24 cellular contexts compared by ENCODE assay signal in the genomic region with DNA sequence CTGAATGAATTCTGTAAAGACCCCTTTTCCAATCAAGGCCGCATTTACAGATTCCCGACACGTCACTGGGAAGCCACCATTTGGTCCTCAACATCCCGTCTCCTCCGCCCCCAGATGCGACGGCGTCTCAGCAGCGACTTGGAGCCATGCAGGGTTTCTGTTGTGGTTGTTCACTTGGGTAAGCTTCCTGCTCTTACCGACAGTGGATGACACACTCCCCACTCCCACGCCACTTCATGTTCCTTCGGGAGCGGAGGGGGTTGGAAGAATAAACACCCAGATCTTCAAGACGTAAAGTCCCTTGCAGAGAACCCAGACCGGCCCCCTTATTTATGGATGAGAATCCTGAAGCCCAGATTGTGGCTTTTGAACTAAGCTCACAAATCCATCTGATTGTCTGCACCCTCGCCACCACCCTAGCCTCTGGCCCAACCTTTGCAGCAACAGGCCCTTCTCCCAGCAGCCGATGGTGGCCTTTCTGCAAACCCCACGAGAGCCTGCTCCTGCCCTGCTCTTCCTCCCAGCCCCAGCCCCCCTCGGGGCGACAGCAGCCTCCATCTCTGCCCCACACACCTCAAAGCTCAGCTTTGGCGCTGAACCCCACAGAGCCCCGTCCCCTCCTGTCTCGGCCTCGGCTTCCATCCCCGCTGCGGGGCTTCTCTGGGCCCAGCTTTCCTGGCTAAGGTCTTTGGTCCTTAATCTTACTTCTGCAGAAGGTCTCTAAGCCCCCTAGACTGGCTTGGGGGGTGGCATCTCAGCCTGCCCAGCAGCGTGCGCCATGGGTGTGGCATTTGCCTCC. TPM values are rescaled to one million over a fixed set of nuclear protein-coding genes. Genes with fewer than 3 reads are reported as not detected.
A peak's percentile ranks its signal among the peaks of the same experiment; 100 is the strongest.
DNase-seq lines count a peak whose midpoint lies in the region; ATAC-seq and TF ChIP-seq lines count a peak whose summit lies in the region.
"Had no signal": no experiment of that assay in that cellular context is flagged by ENCODE, and none has a peak within 500 bp of the region (broad histone marks: within the 10 kb centered on the region; RNA-seq: fewer than 3 reads in every experiment).

No MANE protein-coding gene starts in this region.

- peak in 2 of 3 donors; percentile 36 to 55 for DNase-seq in right cardiac atrium
- DNase-seq in right atrium auricular region (ENCODE audit: low spot score), result no peak
- peak; percentile 35 for DNase-seq in brain microvascular endothelial cell
- no peak for DNase-seq in stimulated activated naive B cell treated with anti-CD40 and anti-IgM and Interleukin-4, amounts not matched to agents 10 μg/mL and 1 μg/mL and 100 μg/mL, for 72 hours
- DNase-seq in DMS53 (lab: John Stamatoyannopoulos, UW), result no peak
- no peak for DNase-seq in NCI-H69 (lab: John Stamatoyannopoulos, UW)
- no peak for DNase-seq in NCI-H1930 (lab: John Stamatoyannopoulos, UW)
- DNase-seq: activated B cell treated with CpG ODN at 0.5 μM for 24 hours; activated CD4-positive, alpha-beta T cell treated with anti-CD3 and anti-CD28 coated beads, Interleukin-2, amount 50 U/mL, for 48 hours; activated effector memory CD4-positive, alpha-beta T cell treated with Interleukin-2 at 50 U/mL for 16 hours; activated naive CD8-positive, alpha-beta T cell treated with anti-CD3 and anti-CD28 coated beads, Interleukin-2, amount 50 U/mL, for 24 hours; C1 segment of cervical spinal cord; left cardiac atrium; mesendoderm; naive thymus-derived CD4-positive, alpha-beta T cell; NCI-H1417; NCI-H524 treated with DMSO at 0.1 percent for 48 hours; T-helper 2 cell had no signal

- no peaks in the 10 kb centered on the region for H3K27me3 ChIP-seq in right cardiac atrium (ENCODE audit: control insufficient read depth, insufficient read depth)
- H3K27me3 ChIP-seq in right atrium auricular region, result no peaks in the 10 kb centered on the region
- H3K27me3 ChIP-seq in brain microvascular endothelial cell (replicated peaks), result no peaks in the 10 kb centered on the region

- intact Hi-C loops in right cardiac atrium (cut with DNase I), result no loop called here

- H3K27ac Mint-ChIP-seq in nephron, result peak overlapping the region in 2 of 3 experiments; percentile 45 to 49
- H3K27ac Mint-ChIP-seq in stimulated activated naive B cell treated with anti-CD40 and anti-IgM and Interleukin-4, amounts not matched to agents 10 μg/mL and 1 μg/mL and 100 μg/mL, for 72 hours, result no peak overlapping the region
- H3K27ac Mint-ChIP-seq: activated B cell treated with CpG ODN at 0.5 μM for 24 hours; activated naive CD8-positive, alpha-beta T cell treated with anti-CD3 and anti-CD28 coated beads, Interleukin-2, amount 50 U/mL, for 24 hours; GM23338; naive thymus-derived CD4-positive, alpha-beta T cell had no signal

- no peaks in the 10 kb centered on the region for H3K9me3 Mint-ChIP-seq in nephron
- no peaks in the 10 kb centered on the region for H3K9me3 Mint-ChIP-seq in stimulated activated naive B cell treated with anti-CD40 and anti-IgM and Interleukin-4, amounts not matched to agents 10 μg/mL and 1 μg/mL and 100 μg/mL, for 72 hours
- H3K9me3 Mint-ChIP-seq: activated B cell treated with CpG ODN at 0.5 μM for 24 hours; activated naive CD8-positive, alpha-beta T cell treated with anti-CD3 and anti-CD28 coated beads, Interleukin-2, amount 50 U/mL, for 24 hours; GM23338; naive thymus-derived CD4-positive, alpha-beta T cell had no signal

- H3K36me3 ChIP-seq in right atrium auricular region, result no peaks in the 10 kb centered on the region
- H3K36me3 ChIP-seq in brain microvascular endothelial cell (replicated peaks), result no peaks in the 10 kb centered on the region

- H3K4me1 Mint-ChIP-seq in nephron, result peaks cover 21% of the 10 kb centered on the region
- no peaks in the 10 kb centered on the region for H3K4me1 Mint-ChIP-seq in stimulated activated naive B cell treated with anti-CD40 and anti-IgM and Interleukin-4, amounts not matched to agents 10 μg/mL and 1 μg/mL and 100 μg/mL, for 72 hours
- H3K4me1 Mint-ChIP-seq: activated B cell treated with CpG ODN at 0.5 μM for 24 hours; activated naive CD8-positive, alpha-beta T cell treated with anti-CD3 and anti-CD28 coated beads, Interleukin-2, amount 50 U/mL, for 24 hours had no signal

- H3K4me1 ChIP-seq in right cardiac atrium (ENCODE audit: control insufficient read depth, insufficient read depth, low read length) (no peaks in the 10 kb centered on the region), right atrium auricular region (peaks cover 0 to 7% of the 10 kb centered on the region in 2 donors)

- ATAC-seq in right cardiac atrium, result no peak
- ATAC-seq in stimulated activated naive B cell treated with anti-CD40 and anti-IgM and Interleukin-4, amounts not matched to agents 10 μg/mL and 1 μg/mL and 100 μg/mL, for 72 hours (replicated peaks), result no peak
- ATAC-seq: activated naive CD8-positive, alpha-beta T cell treated with anti-CD3 and anti-CD28 coated beads, Interleukin-2, amount 50 U/mL, for 24 hours; GM23338; left cardiac atrium; naive thymus-derived CD4-positive, alpha-beta T cell had no signal

- H3K36me3 Mint-ChIP-seq in nephron (ENCODE audit: low read depth), result no peaks in the 10 kb centered on the region
- peaks cover 13 to 21% of the 10 kb centered on the region in 2 donors for H3K36me3 Mint-ChIP-seq in stimulated activated naive B cell treated with anti-CD40 and anti-IgM and Interleukin-4, amounts not matched to agents 10 μg/mL and 1 μg/mL and 100 μg/mL, for 72 hours

- no peaks in the 10 kb centered on the region for H3K27me3 Mint-ChIP-seq in nephron (ENCODE audit: low read depth)
- H3K27me3 Mint-ChIP-seq in stimulated activated naive B cell treated with anti-CD40 and anti-IgM and Interleukin-4, amounts not matched to agents 10 μg/mL and 1 μg/mL and 100 μg/mL, for 72 hours, result no peaks in the 10 kb centered on the region
- H3K27me3 Mint-ChIP-seq: activated B cell treated with CpG ODN at 0.5 μM for 24 hours; activated naive CD8-positive, alpha-beta T cell treated with anti-CD3 and anti-CD28 coated beads, Interleukin-2, amount 50 U/mL, for 24 hours; naive thymus-derived CD4-positive, alpha-beta T cell had no signal

- no peak for TF ChIP-seq CTCF in right atrium auricular region (IDR thresholded peaks at IDR 0.05)
- TF ChIP-seq CTCF in brain microvascular endothelial cell (IDR thresholded peaks at IDR 0.05; ENCODE audit: low read depth, low read length, missing control alignments), result no peak
- TF ChIP-seq CTCF in nephron (IDR thresholded peaks at IDR 0.05; ENCODE audit: unreplicated experiment in 3 of 3), result no peak

- in situ Hi-C loops in brain microvascular endothelial cell (cut with HindIII; ENCODE audit: low pct_ligation_motif_present, low sequenced_read_pairs), result no loop called here

- no peaks in the 10 kb centered on the region for H3K9me3 ChIP-seq in right cardiac atrium (ENCODE audit: control insufficient read depth, low read length)
- H3K9me3 ChIP-seq in right atrium auricular region, result no peaks in the 10 kb centered on the region

- WGBS in right cardiac atrium, result 80% methylated on average over 28 of the region's 28 CpGs

- H3K27ac ChIP-seq in right cardiac atrium (ENCODE audit: low read length) (no peak overlapping the region), right atrium auricular region (no peak overlapping the region), brain microvascular endothelial cell (no peak overlapping the region)
- H3K27ac ChIP-seq: 22Rv1, coronary artery, SK-N-MC had no signal

- peak overlapping the region in 2 of 3 experiments; percentile 6 to 16 for H3K4me3 Mint-ChIP-seq in nephron
- H3K4me3 Mint-ChIP-seq in stimulated activated naive B cell treated with anti-CD40 and anti-IgM and Interleukin-4, amounts not matched to agents 10 μg/mL and 1 μg/mL and 100 μg/mL, for 72 hours, result no peak overlapping the region
- H3K4me3 Mint-ChIP-seq: activated B cell treated with CpG ODN at 0.5 μM for 24 hours; activated naive CD8-positive, alpha-beta T cell treated with anti-CD3 and anti-CD28 coated beads, Interleukin-2, amount 50 U/mL, for 24 hours; GM23338 had no signal

- H3K4me3 ChIP-seq in right cardiac atrium (ENCODE audit: low read length) (no peak overlapping the region), right atrium auricular region (no peak overlapping the region), brain microvascular endothelial cell (ENCODE audit: low read depth, low read length) (no peak overlapping the region)
- H3K4me3 ChIP-seq: coronary artery, GM23338, SK-N-MC had no signal

RNA-seq across cellular contexts. Expression of a gene that starts 19.0 kb away (rescaled TPM):
- 1 to 10 TPM; 2.4 to 6.8 (median 3.8) TPM for total RNA-seq in right cardiac atrium
- polyA plus RNA-seq in right cardiac atrium, result 3.6 TPM
- total RNA-seq in right atrium auricular region, result 1 to 10 TPM; 6.0 to 6.5 TPM

RNA-seq across cellular contexts. Expression of a gene that starts 34.0 kb away (rescaled TPM):
- total RNA-seq in right cardiac atrium (1 to 10 TPM in 2 of 4 donors, under 1 TPM in 2; 0.28 to 1.8 (median 1.4) TPM), right atrium auricular region (under 1 TPM in 1 of 2 donors, not detected in 1; 0.71 TPM)
- polyA plus RNA-seq in right cardiac atrium, result 1.7 TPM
- total RNA-seq: activated B cell treated with CpG ODN at 0.5 μM for 24 hours; bronchial epithelial cell; naive thymus-derived CD4-positive, alpha-beta T cell had no signal
- polyA plus RNA-seq: naive thymus-derived CD4-positive, alpha-beta T cell had no signal

RNA-seq across cellular contexts. Expression of a gene that starts 35.2 kb away (rescaled TPM):
- total RNA-seq in right cardiac atrium, result 10 to 100 TPM; 24.1 to 34.5 (median 29.1) TPM
- 27.4 TPM for polyA plus RNA-seq in right cardiac atrium
- 10 to 100 TPM; 22.0 to 37.0 TPM for total RNA-seq in right atrium auricular region

Comparison
In these comparisons a context has a peak if more than half of its experiments do, and no peak if none do; other contexts are left out.
1. DNase-seq: peak in right cardiac atrium (2 of 3) and brain microvascular endothelial cell (single experiment); none in right atrium auricular region (single experiment), stimulated activated naive B cell treated with anti-CD40 and anti-IgM and Interleukin-4, amounts not matched to agents 10 μg/mL and 1 μg/mL and 100 μg/mL, for 72 hours (single experiment), DMS53 (single experiment), NCI-H69 (single experiment) and NCI-H1930 (0 of 2).
2. H3K4me3 Mint-ChIP-seq: peak in nephron (2 of 3); none in stimulated activated naive B cell treated with anti-CD40 and anti-IgM and Interleukin-4, amounts not matched to agents 10 μg/mL and 1 μg/mL and 100 μg/mL, for 72 hours (0 of 2).